22 cellular contexts compared by ENCODE assay signal in genomic region chr3:172328282-172328681, GRCh38.
DNase-seq lines count a peak whose midpoint lies in the region; ATAC-seq and TF ChIP-seq lines count a peak whose summit lies in the region.
"Had no signal": no experiment of that assay in that cellular context is flagged by ENCODE, and none has a peak within 500 bp of the region (broad histone marks: within the 10 kb centered on the region; RNA-seq: fewer than 3 reads in every experiment).

No MANE protein-coding gene starts in this region.

- H3K4me3 Mint-ChIP-seq in mesothelial cell of epicardium (no peak overlapping the region), type B pancreatic cell (no peak overlapping the region)
- H3K4me3 Mint-ChIP-seq in stimulated activated effector memory CD8-positive, alpha-beta T cell treated with anti-CD3 and anti-CD28 coated beads, Interleukin-12 subunit alpha, Interleukin-12 subunit beta, amount 100 ng/mL, for 72 hours, result no peak overlapping the region
- H3K4me3 Mint-ChIP-seq: CD14-positive monocyte had no signal

- no peaks in the 10 kb centered on the region for H3K9me3 ChIP-seq in cardiac muscle cell (ENCODE audit: low read depth)
- H3K9me3 ChIP-seq in left ventricle myocardium inferior (replicated peaks), result no peaks in the 10 kb centered on the region
- H3K9me3 ChIP-seq in IMR-90 (ENCODE audit: control insufficient read depth, insufficient read depth, low read length), result no peaks in the 10 kb centered on the region
- H3K9me3 ChIP-seq: BE2C, MG63, SJCRH30 had no signal

- peaks cover 21% of the 10 kb centered on the region for H3K9me1 ChIP-seq in IMR-90 (ENCODE audit: insufficient read depth, low read length)

- TF ChIP-seq CTCF in cardiac muscle cell (IDR thresholded peaks at IDR 0.05; ENCODE audit: low read depth, low read length), result no peak
- TF ChIP-seq CTCF in left ventricle myocardium inferior (IDR thresholded peaks at IDR 0.05; ENCODE audit: borderline replicate concordance), result no peak
- TF ChIP-seq CTCF in IMR-90 (conservative IDR thresholded peaks at IDR 0.05; ENCODE audit: low read depth, low read length), result no peak
- TF ChIP-seq CTCF in mesothelial cell of epicardium (IDR thresholded peaks at IDR 0.05; ENCODE audit: unreplicated experiment), result no peak
- TF ChIP-seq CTCF in type B pancreatic cell (conservative IDR thresholded peaks at IDR 0.05), result no peak

- intact Hi-C loops in left ventricle myocardium inferior (cut with micrococcal nuclease), result no loop called here
- intact Hi-C loops in IMR-90 (cut with micrococcal nuclease), result no loop called here

- 0 out of 2 replicates have a peak overlapping the region, but pooled peaks have one; percentile 40 for H3K23ac ChIP-seq in IMR-90 (ENCODE audit: low read depth, low read length)

- no peak overlapping the region; a peak in 1 of 4 replicates for H4K8ac ChIP-seq in IMR-90 (ENCODE audit: low read depth in 2 of 2, low read length in 2 of 2)

- H3K4me1 ChIP-seq in cardiac muscle cell (ENCODE audit: low read depth) (peaks cover 19% of the 10 kb centered on the region), left ventricle myocardium inferior (peaks cover 30% of the 10 kb centered on the region), IMR-90 (ENCODE audit: control insufficient read depth, insufficient read depth, low read length) (peaks cover 5% of the 10 kb centered on the region; the same call in 1 of the 2 replicates)
- H3K4me1 ChIP-seq: SJCRH30 had no signal

- H4K5ac ChIP-seq in IMR-90 (ENCODE audit: low read depth, low read length), result no peak overlapping the region

- TF ChIP-seq RAD21 in IMR-90 (IDR thresholded peaks at IDR 0.05; ENCODE audit: low read length), result no peak

- no peak overlapping the region for H4K91ac ChIP-seq in IMR-90 (ENCODE audit: insufficient read depth, low read depth, low read length)

- peak overlapping the region; percentile 15 for H3K27ac Mint-ChIP-seq in mesothelial cell of epicardium
- peak overlapping the region; percentile 67 for H3K27ac Mint-ChIP-seq in stimulated activated effector memory CD8-positive, alpha-beta T cell treated with anti-CD3 and anti-CD28 coated beads, Interleukin-12 subunit alpha, Interleukin-12 subunit beta, amount 100 ng/mL, for 72 hours
- no peak overlapping the region for H3K27ac Mint-ChIP-seq in type B pancreatic cell

- H2BK5ac ChIP-seq in IMR-90 (ENCODE audit: low read depth, low read length, poor library complexity, severe bottlenecking), result no peak overlapping the region

- H2BK15ac ChIP-seq in IMR-90 (ENCODE audit: low read depth, low read length), result no peak overlapping the region

- H3K27me3 Mint-ChIP-seq in mesothelial cell of epicardium (ENCODE audit: low read depth) (no peaks in the 10 kb centered on the region), type B pancreatic cell (no peaks in the 10 kb centered on the region)

- H3K9ac ChIP-seq in IMR-90 (ENCODE audit: low read depth, low read length), result no peak overlapping the region

- H3K9me3 Mint-ChIP-seq in mesothelial cell of epicardium, result no peaks in the 10 kb centered on the region
- H3K9me3 Mint-ChIP-seq in stimulated activated effector memory CD8-positive, alpha-beta T cell treated with anti-CD3 and anti-CD28 coated beads, Interleukin-12 subunit alpha, Interleukin-12 subunit beta, amount 100 ng/mL, for 72 hours, result no peaks in the 10 kb centered on the region
- H3K9me3 Mint-ChIP-seq in type B pancreatic cell, result no peaks in the 10 kb centered on the region
- H3K9me3 Mint-ChIP-seq: CD14-positive monocyte had no signal

- H3K27me3 ChIP-seq in cardiac muscle cell, result no peaks in the 10 kb centered on the region
- no peaks in the 10 kb centered on the region for H3K27me3 ChIP-seq in left ventricle myocardium inferior (ENCODE audit: low read depth)
- H3K27me3 ChIP-seq in IMR-90 (ENCODE audit: control insufficient read depth, insufficient read depth, low read length), result no peaks in the 10 kb centered on the region
- H3K27me3 ChIP-seq: BE2C, MG63, SJCRH30 had no signal

- H2BK120ac ChIP-seq in IMR-90 (ENCODE audit: low read depth, low read length), result no peak overlapping the region

- H3K36me3 Mint-ChIP-seq in mesothelial cell of epicardium (peaks cover 56% of the 10 kb centered on the region), type B pancreatic cell (peaks cover 64% of the 10 kb centered on the region)
- peaks cover 50% of the 10 kb centered on the region for H3K36me3 Mint-ChIP-seq in stimulated activated effector memory CD8-positive, alpha-beta T cell treated with anti-CD3 and anti-CD28 coated beads, Interleukin-12 subunit alpha, Interleukin-12 subunit beta, amount 100 ng/mL, for 72 hours

- DNase-seq in cardiac muscle cell (ENCODE audit: low read depth in 1 of 2, low spot score in 1 of 2) (no peak), left ventricle myocardium inferior (no peak), IMR-90 (no peak), mesothelial cell of epicardium (ENCODE audit: low spot score in 2 of 2, unreplicated experiment in 2 of 2) (no peak), type B pancreatic cell (ENCODE audit: extremely low spot score, unreplicated experiment) (no peak), DMS79 (lab: John Stamatoyannopoulos, UW) (no peak)
- peak in 1 of 2 donors; percentile 28 for DNase-seq in stimulated activated effector memory CD8-positive, alpha-beta T cell treated with anti-CD3 and anti-CD28 coated beads, Interleukin-12 subunit alpha, Interleukin-12 subunit beta, amount 100 ng/mL, for 72 hours (ENCODE audit: low spot score in 2 of 2)
- DNase-seq: 8988T, ACHN, BE2C, Calu3, DND-41, KG1, MG63, NCI-H1105 treated with DMSO at 0.1 percent for 48 hours, NCI-H2029, NCI-H2227 treated with DMSO at 0.1 percent for 48 hours, NCI-H526 treated with DMSO at 0.1 percent for 48 hours, PC-9, SJCRH30 had no signal

- H2BK20ac ChIP-seq in IMR-90 (ENCODE audit: low read depth, low read length), result no peak overlapping the region

- dilution Hi-C loops in IMR-90 (cut with HindIII; ENCODE audit: low sequenced_read_pairs, unreplicated experiment), result no loop called here

- H2AK9ac ChIP-seq in IMR-90 (replicated peaks; ENCODE audit: low read depth, low read length, poor library complexity), result no peak overlapping the region

- TF ChIP-seq POLR2A in IMR-90 (IDR thresholded peaks at IDR 0.05; ENCODE audit: low read depth, low read length), result no peak

- H3K4me3 ChIP-seq in cardiac muscle cell, result no peak overlapping the region
- H3K4me3 ChIP-seq in left ventricle myocardium inferior, result no peak overlapping the region
- no peak overlapping the region for H3K4me3 ChIP-seq in IMR-90 (ENCODE audit: insufficient read depth, low read depth, low read length)
- H3K4me3 ChIP-seq: MG63, PC-9, SJCRH30 had no signal

- H3K56ac ChIP-seq in IMR-90 (ENCODE audit: extremely low read depth, insufficient read depth, low read length), result no peak overlapping the region

- POLR2A ChIA-PET in IMR-90 (lab: Charles Lee; ENCODE audit: unreplicated experiment), result no interaction called here

- H3K79me1 ChIP-seq in IMR-90 (ENCODE audit: low read depth in 1 of 2, low read length in 2 of 2), result peaks cover 34 to 66% of the 10 kb centered on the region in 2 experiments

- peak overlapping the region; percentile 41 for H3K27ac ChIP-seq in cardiac muscle cell
- H3K27ac ChIP-seq in left ventricle myocardium inferior (replicated peaks), result no peak overlapping the region
- no peak overlapping the region for H3K27ac ChIP-seq in IMR-90 (ENCODE audit: insufficient read depth, low read length)
- H3K27ac ChIP-seq: PC-9, SJCRH30 had no signal

- CTCF ChIA-PET in IMR-90 (lab: Yijun Ruan, JAX), result interaction anchor here (0.5 to 0.8 kb wide), 2 partner anchors 10 to 498 kb away, joined by 3 read pairs; no protein-coding TSS in a partner anchor

- H3K36me3 ChIP-seq in cardiac muscle cell (peaks cover 25% of the 10 kb centered on the region), left ventricle myocardium inferior (peaks cover 57% of the 10 kb centered on the region), IMR-90 (ENCODE audit: control insufficient read depth, insufficient read depth, low read length) (peaks cover 49% of the 10 kb centered on the region)

- H4K20me1 ChIP-seq in IMR-90 (ENCODE audit: insufficient read depth, low read length), result peaks cover 20% of the 10 kb centered on the region; the same call in 1 of the 2 replicates

- H3K14ac ChIP-seq in IMR-90 (replicated peaks; ENCODE audit: low read depth, low read length), result no peak overlapping the region

- no peak overlapping the region for H3K4ac ChIP-seq in IMR-90 (ENCODE audit: low read depth, low read length)

- 100% methylated on average over 1 of the region's 4 CpGs; no CpG with 5 or more reads in 1 of the 2 experiments for WGBS in IMR-90 (ENCODE audit: extremely low coverage in 2 of 2, insufficient read length in 1 of 2), 2 experiments

- H2AK5ac ChIP-seq in IMR-90 (ENCODE audit: low read depth, low read length), result no peak overlapping the region

- in situ Hi-C loops in IMR-90 (cut with MboI; ENCODE audit: low sequenced_read_pairs), result loop anchor here (25.0 kb wide), 1 partner anchor 691 kb away; no protein-coding TSS in a partner anchor

- no peak overlapping the region for H3K18ac ChIP-seq in IMR-90 (ENCODE audit: low read depth, low read length)

- BruUV-seq in IMR-90 (replicated peaks; lab: Mats Ljungman, UMichigan), result no TSS peak

- no peak overlapping the region for H3K4me2 ChIP-seq in IMR-90 (ENCODE audit: low read depth, low read length)
- H3K4me2 ChIP-seq: PC-9 had no signal

- H2AFZ ChIP-seq in IMR-90 (replicated peaks; ENCODE audit: low read length, poor library complexity), result no peak overlapping the region
- H2AFZ ChIP-seq: PC-9 had no signal

- ATAC-seq in IMR-90 (ENCODE audit: low read depth), result no peak
- no peak for ATAC-seq in stimulated activated effector memory CD8-positive, alpha-beta T cell treated with anti-CD3 and anti-CD28 coated beads, Interleukin-12 subunit alpha, Interleukin-12 subunit beta, amount 100 ng/mL, for 72 hours
- ATAC-seq: Right ventricle myocardium inferior had no signal

- H3K4me1 Mint-ChIP-seq in mesothelial cell of epicardium, result peaks cover 2% of the 10 kb centered on the region
- peaks cover 10% of the 10 kb centered on the region for H3K4me1 Mint-ChIP-seq in stimulated activated effector memory CD8-positive, alpha-beta T cell treated with anti-CD3 and anti-CD28 coated beads, Interleukin-12 subunit alpha, Interleukin-12 subunit beta, amount 100 ng/mL, for 72 hours
- H3K4me1 Mint-ChIP-seq in type B pancreatic cell (ENCODE audit: unreplicated experiment), result peaks cover 6% of the 10 kb centered on the region
- H3K4me1 Mint-ChIP-seq: CD14-positive monocyte had no signal

TF ChIP-seq in IMR-90, 13 proteins besides CTCF, POLR2A, EP300 and RAD21 (continues in another document):
- no peak for TF ChIP-seq RCOR1 (IDR thresholded peaks at IDR 0.05; ENCODE audit: insufficient replicate concordance, low read length)
- TF ChIP-seq CEBPB (IDR thresholded peaks at IDR 0.05; ENCODE audit: low read depth, low read length), result no peak
- TF ChIP-seq RFX5 (IDR thresholded peaks at IDR 0.05; ENCODE audit: low read depth, low read length), result no peak
- no peak for TF ChIP-seq BHLHE40 (IDR thresholded peaks at IDR 0.05; ENCODE audit: low read depth, low read length)
